In the genomic region with DNA sequence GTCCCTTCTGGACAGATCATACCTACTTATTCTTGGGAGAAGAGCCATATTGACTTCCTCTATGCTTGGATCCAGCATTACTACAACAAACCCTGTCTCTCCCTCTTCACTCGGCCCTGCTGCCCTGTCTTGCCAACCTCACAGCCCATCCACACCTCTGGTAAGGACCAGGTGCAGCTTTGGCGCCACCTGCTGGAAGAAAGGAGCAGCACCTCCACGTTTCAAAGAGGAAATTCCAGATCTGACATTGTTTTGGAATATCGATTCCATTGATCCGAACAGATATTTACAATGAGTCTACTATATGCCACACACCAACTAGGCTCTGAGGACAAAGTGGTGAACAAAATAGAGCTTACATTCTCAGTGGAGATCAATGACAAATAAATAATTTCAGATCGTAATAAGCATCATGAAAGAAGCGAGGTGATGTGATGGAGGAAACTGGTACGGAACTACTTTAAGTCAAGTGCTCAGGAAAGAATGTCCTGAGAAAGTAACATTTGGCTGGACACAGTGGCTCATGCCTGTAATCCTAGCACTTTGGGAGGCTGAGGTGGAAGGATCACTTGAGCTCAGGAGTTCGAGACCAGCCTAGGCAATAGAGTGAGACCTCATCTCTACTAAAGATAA, we compare ENCODE assay signal across 8 cellular contexts. TPM values are rescaled to one million over a fixed set of nuclear protein-coding genes. Genes with fewer than 3 reads are reported as not detected.
DNase-seq lines count a peak whose midpoint lies in the region; ATAC-seq and TF ChIP-seq lines count a peak whose summit lies in the region.

No MANE protein-coding gene starts in this region.

- peak; percentile 78 for DNase-seq in ELR (ENCODE audit: low read depth)
- peak; percentile 54 for DNase-seq in MV-4-11 (lab: John Stamatoyannopoulos, UW)
- DNase-seq in SKM-1 treated with dmso at 0.1 percent for 144 hours (lab: John Stamatoyannopoulos, UW; ENCODE audit: unreplicated experiment): peak; percentile 65
- DNase-seq in activated naive CD4-positive, alpha-beta T cell treated with anti-CD3 and anti-CD28 coated beads, Interleukin-2, amount 50 U/mL, for 72 hours (ENCODE audit: low spot score in 2 of 2): peak; percentile 65 to 77
- peak; percentile 76 to 81 for DNase-seq in cardiac muscle cell (ENCODE audit: low read depth in 1 of 2, low spot score in 1 of 2)
- peak; percentile 76 for DNase-seq in prostate gland (ENCODE audit: low spot score)
- DNase-seq in vagina (ENCODE audit: extremely low spot score in 2 of 2): no peak

- peaks cover 0 to 2% of the 10 kb centered on the region in 2 donors for H3K36me3 Mint-ChIP-seq in activated naive CD4-positive, alpha-beta T cell treated with anti-CD3 and anti-CD28 coated beads, Interleukin-2, amount 50 U/mL, for 72 hours

- peak; percentile 96 for TF ChIP-seq CTCF in cardiac muscle cell (IDR thresholded peaks at IDR 0.05; ENCODE audit: low read depth, low read length)
- peak; percentile 80 to 98 (median 96) for TF ChIP-seq CTCF in prostate gland (IDR thresholded peaks at IDR 0.05)
- TF ChIP-seq CTCF in vagina (IDR thresholded peaks at IDR 0.05): peak; percentile 85 to 94 (median 86)

- H3K4me1 ChIP-seq in cardiac muscle cell (ENCODE audit: low read depth) (no peaks in the 10 kb centered on the region), prostate gland (replicated peaks) (no peaks in the 10 kb centered on the region), vagina (peaks cover 4% of the 10 kb centered on the region)

- WGBS in prostate gland: 33% methylated on average over 9 of the region's 9 CpGs

- H3K27ac ChIP-seq in cardiac muscle cell (no peak overlapping the region), prostate gland (no peak overlapping the region), vagina (no peak overlapping the region)

- H3K36me3 ChIP-seq in cardiac muscle cell: no peaks in the 10 kb centered on the region
- H3K36me3 ChIP-seq in prostate gland: no peaks in the 10 kb centered on the region
- peaks cover 0 to 2% of the 10 kb centered on the region in 2 donors for H3K36me3 ChIP-seq in vagina

- peaks cover 30% of the 10 kb centered on the region for H3K27me3 ChIP-seq in cardiac muscle cell
- no peaks in the 10 kb centered on the region for H3K27me3 ChIP-seq in prostate gland (replicated peaks; ENCODE audit: insufficient read depth)
- H3K27me3 ChIP-seq in vagina: no peaks in the 10 kb centered on the region

- H3K9me3 ChIP-seq in cardiac muscle cell (ENCODE audit: low read depth): no peaks in the 10 kb centered on the region
- H3K9me3 ChIP-seq in prostate gland: no peaks in the 10 kb centered on the region
- no peaks in the 10 kb centered on the region for H3K9me3 ChIP-seq in vagina

- ATAC-seq in activated naive CD4-positive, alpha-beta T cell treated with anti-CD3 and anti-CD28 coated beads, Interleukin-2, amount 50 U/mL, for 72 hours: peak; percentile 75 to 76
- ATAC-seq in HG02970 (IDR thresholded peaks at IDR 0.05; ENCODE audit: low FRiP score, unreplicated experiment): no peak

- no peak overlapping the region for H3K4me3 ChIP-seq in cardiac muscle cell
- no peak overlapping the region for H3K4me3 ChIP-seq in prostate gland
- H3K4me3 ChIP-seq in vagina: no peak overlapping the region

- intact Hi-C loops in prostate gland (cut with DNase I) (loop anchor here (1.0 kb wide), 2 partner anchors 54 to 157 kb away; no protein-coding TSS in a partner anchor), vagina (cut with DNase I) (loop anchor here (2.0 kb wide), 1 partner anchor 159 kb away; no protein-coding TSS in a partner anchor)

- H3K27ac Mint-ChIP-seq in activated naive CD4-positive, alpha-beta T cell treated with anti-CD3 and anti-CD28 coated beads, Interleukin-2, amount 50 U/mL, for 72 hours: no peak overlapping the region

- H3K9me3 Mint-ChIP-seq in activated naive CD4-positive, alpha-beta T cell treated with anti-CD3 and anti-CD28 coated beads, Interleukin-2, amount 50 U/mL, for 72 hours: no peaks in the 10 kb centered on the region

- TF ChIP-seq POLR2A in prostate gland (IDR thresholded peaks at IDR 0.05): no peak
- no peak for TF ChIP-seq POLR2A in vagina (IDR thresholded peaks at IDR 0.05)

RNA-seq across cellular contexts. Expression of a gene that starts 18.7 kb away (rescaled TPM):
- 1 to 10 TPM; 2.6 to 7.1 TPM for total RNA-seq in activated naive CD4-positive, alpha-beta T cell treated with anti-CD3 and anti-CD28 coated beads, Interleukin-2, amount 50 U/mL, for 72 hours
- total RNA-seq in cardiac muscle cell (0.88 TPM in 1 of 2 replicates, not detected in the other), prostate gland (100 to 1,000 TPM in 1 of 2 donors, 1 to 10 TPM in 1; 1.1 to 135 TPM), vagina (56.0 TPM)
- polyA plus RNA-seq in cardiac muscle cell: 1.0 TPM in 1 of 2 replicates, not detected in the other

Comparison
In these comparisons a context has a peak if more than half of its experiments do, and no peak if none do; other contexts are left out.
1. DNase-seq: peak in ELR (single experiment), MV-4-11 (single experiment), SKM-1 treated with dmso at 0.1 percent for 144 hours (single experiment), activated naive CD4-positive, alpha-beta T cell treated with anti-CD3 and anti-CD28 coated beads, Interleukin-2, amount 50 U/mL, for 72 hours (2 of 2), cardiac muscle cell (2 of 2) and prostate gland (single experiment); none in vagina (0 of 2).
2. Peak in every context shown above with its lines, with median percentiles within 50 percentile points of each other: CTCF ChIP-seq.